In genomic region chr14:90836692-90837063, GRCh38 we compare ENCODE assay signal across 24 cellular contexts. TPM values are rescaled to one million over a fixed set of nuclear protein-coding genes. Genes with fewer than 3 reads are reported as not detected.
DNase-seq lines count a peak whose midpoint lies in the region; ATAC-seq, FAIRE-seq and TF ChIP-seq lines count a peak whose summit lies in the region.
"Had no signal": no experiment of that assay in that cellular context is flagged by ENCODE, and none has a peak within 500 bp of the region (broad histone marks: within the 10 kb centered on the region; RNA-seq: fewer than 3 reads in every experiment).

No MANE protein-coding gene starts in this region.

- no peak overlapping the region for H2AK9ac ChIP-seq in IMR-90 (replicated peaks; ENCODE audit: low read depth, low read length, poor library complexity)

- dilution Hi-C loops in IMR-90 (cut with HindIII; ENCODE audit: low sequenced_read_pairs, unreplicated experiment) (no loop called here), mammary epithelial cell (cut with HindIII; ENCODE audit: low sequenced_read_pairs) (no loop called here)

- H3K9me3 Mint-ChIP-seq in activated CD4-positive, alpha-beta memory T cell treated with anti-CD3 and anti-CD28 coated beads for 36 hours, result no peaks in the 10 kb centered on the region
- H3K9me3 Mint-ChIP-seq in activated CD4-positive, alpha-beta memory T cell treated with anti-CD3 and anti-CD28 coated beads, Interleukin-2, amount 10 ng/mL, durations not matched to agents 7 days and 5 days, result peaks cover 2% of the 10 kb centered on the region
- no peaks in the 10 kb centered on the region for H3K9me3 Mint-ChIP-seq in stimulated activated effector memory CD8-positive, alpha-beta T cell treated with anti-CD3 and anti-CD28 coated beads, Interleukin-12 subunit alpha, Interleukin-12 subunit beta, amount 100 ng/mL, for 72 hours
- H3K9me3 Mint-ChIP-seq: CD8-positive, alpha-beta T cell; central memory CD8-positive, alpha-beta T cell; natural killer cell had no signal

- H3K27me3 ChIP-seq in IMR-90 (ENCODE audit: control insufficient read depth, insufficient read depth, low read length) (peaks cover 4% of the 10 kb centered on the region; the same call in 1 of the 2 replicates), H1 (replicated peaks in 1 of 4; ENCODE audit: control insufficient read depth in 3 of 4, extremely low read depth in 1 of 4, insufficient read depth in 3 of 4, low read length in 3 of 4) (peaks cover 0 to 1% (median 0%) of the 10 kb centered on the region in 4 experiments; a peak in 1 of 7 replicates), mammary epithelial cell (ENCODE audit: insufficient read depth, low read length) (no peaks in the 10 kb centered on the region)
- H3K27me3 ChIP-seq: esophagus squamous epithelium, heart left ventricle, SJCRH30, testis had no signal

- H3K27me3 Mint-ChIP-seq in activated CD4-positive, alpha-beta memory T cell treated with anti-CD3 and anti-CD28 coated beads for 36 hours, result peaks cover 2% of the 10 kb centered on the region
- H3K27me3 Mint-ChIP-seq in activated CD4-positive, alpha-beta memory T cell treated with anti-CD3 and anti-CD28 coated beads, Interleukin-2, amount 10 ng/mL, durations not matched to agents 7 days and 5 days, result peaks cover 2% of the 10 kb centered on the region

- DNase-seq in activated CD4-positive, alpha-beta memory T cell treated with anti-CD3 and anti-CD28 coated beads for 36 hours, result no peak
- no peak for DNase-seq in activated CD4-positive, alpha-beta memory T cell treated with anti-CD3 and anti-CD28 coated beads, Interleukin-2, amount 10 ng/mL, durations not matched to agents 7 days and 5 days
- DNase-seq in IMR-90 (no peak), H1 (ENCODE audit: low read depth in 1 of 2, low spot score in 2 of 2) (no peak), mammary epithelial cell (no peak), substantia nigra (lab: John Stamatoyannopoulos, UW) (no peak), amniotic stem cell (lab: John Stamatoyannopoulos, UW) (no peak)
- DNase-seq in stimulated activated effector memory CD8-positive, alpha-beta T cell treated with anti-CD3 and anti-CD28 coated beads, Interleukin-12 subunit alpha, Interleukin-12 subunit beta, amount 100 ng/mL, for 72 hours (ENCODE audit: low spot score in 2 of 2), result no peak
- DNase-seq: activated naive CD4-positive, alpha-beta T cell; esophagus squamous epithelium; foreskin melanocyte; heart left ventricle; mucosa of descending colon; natural killer cell; NCI-H1092 treated with DMSO at 0.1 percent for 48 hours; NCI-H1694 treated with DMSO at 0.1 percent for 48 hours; NCI-H82; SJCRH30; SW 1271; testis had no signal

- H2BK5ac ChIP-seq in IMR-90 (ENCODE audit: low read depth, low read length, poor library complexity, severe bottlenecking) (peak overlapping the region; percentile 48), H1 (ENCODE audit: low read depth, low read length) (no peak overlapping the region)

- H3K23me2 ChIP-seq in H1 (ENCODE audit: low read depth, low read length), result no peaks in the 10 kb centered on the region

- no peak overlapping the region; the same call in 1 of the 2 replicates for H4K5ac ChIP-seq in IMR-90 (ENCODE audit: low read depth, low read length)
- H4K5ac ChIP-seq in H1 (ENCODE audit: insufficient read length, low read depth, low read length), result no peak overlapping the region

- TF ChIP-seq EP300 in H1 (IDR thresholded peaks at IDR 0.05; ENCODE audit: borderline replicate concordance in 1 of 2, low read depth in 2 of 2, low read length in 2 of 2), result no peak

- H3K4me3 ChIP-seq in IMR-90 (ENCODE audit: insufficient read depth, low read depth, low read length) (no peak overlapping the region), H1 (ENCODE audit: extremely low read depth in 1 of 4, insufficient read depth in 2 of 4, low read depth in 3 of 4, low read length in 4 of 4) (no peak overlapping the region), mammary epithelial cell (replicated peaks in 1 of 3; ENCODE audit: insufficient read depth in 1 of 3, low read depth in 2 of 3, low read length in 3 of 3) (no peak overlapping the region)
- H3K4me3 ChIP-seq: A549, esophagus squamous epithelium, heart left ventricle, K562, mucosa of descending colon, SJCRH30, testis had no signal

- no peak for TF ChIP-seq RAD21 in IMR-90 (IDR thresholded peaks at IDR 0.05; ENCODE audit: low read length)
- TF ChIP-seq RAD21 in H1 (IDR thresholded peaks at IDR 0.05 in 1 of 2, conservative IDR thresholded peaks at IDR 0.05 in 1 of 2; ENCODE audit: low read depth in 2 of 2, low read length in 2 of 2), result no peak

- H3K9me3 ChIP-seq in IMR-90 (ENCODE audit: control insufficient read depth, insufficient read depth, low read length) (no peaks in the 10 kb centered on the region), H1 (ENCODE audit: insufficient read depth in 2 of 2, low read depth in 1 of 2, low read length in 1 of 2) (no peaks in the 10 kb centered on the region), mammary epithelial cell (replicated peaks; ENCODE audit: insufficient read depth, low read length) (no peaks in the 10 kb centered on the region)
- H3K9me3 ChIP-seq: A549, esophagus squamous epithelium, heart left ventricle, mucosa of descending colon, SJCRH30, testis had no signal

- BruUV-seq in IMR-90 (replicated peaks; lab: Mats Ljungman, UMichigan), result no TSS peak
- no TSS peak for BruUV-seq in mammary epithelial cell (replicated peaks; lab: Mats Ljungman, UMichigan)

- peak overlapping the region; percentile 62 for H2AFZ ChIP-seq in IMR-90 (replicated peaks; ENCODE audit: low read length, poor library complexity)
- H2AFZ ChIP-seq in H1 (ENCODE audit: low read length), result no peak overlapping the region
- H2AFZ ChIP-seq in mammary epithelial cell (ENCODE audit: low read depth, low read length), result no peak overlapping the region

- no peak overlapping the region for H2BK12ac ChIP-seq in H1 (ENCODE audit: low read depth, low read length)

- 100% methylated on average over 2 of the region's 7 CpGs; no CpG with 5 or more reads in 1 of the 2 experiments for WGBS in IMR-90 (ENCODE audit: extremely low coverage in 2 of 2, insufficient read length in 1 of 2), 2 experiments
- 87% methylated on average over 6 of the region's 7 CpGs; no CpG with 5 or more reads in 1 of the 2 experiments for WGBS in H1 (ENCODE audit: extremely low coverage in 1 of 2, insufficient coverage in 1 of 2, insufficient read length in 1 of 2, insufficient replicate concordance in 2 of 2, low coverage in 1 of 2, low lambda C conversion rate in 2 of 2, missing lambda C conversion rate in 1 of 2), 2 experiments
- 87% methylated on average over 3 of the region's 7 CpGs for WGBS in mammary epithelial cell (ENCODE audit: low coverage, missing lambda C conversion rate)

- no peak overlapping the region for H3K9ac ChIP-seq in IMR-90 (ENCODE audit: low read depth, low read length)
- H3K9ac ChIP-seq in H1 (replicated peaks in 1 of 4; ENCODE audit: extremely low read depth in 1 of 4, low read depth in 3 of 4, low read length in 3 of 4), result no peak overlapping the region
- no peak overlapping the region for H3K9ac ChIP-seq in mammary epithelial cell (ENCODE audit: insufficient read depth, low read length)

- ATAC-seq in IMR-90 (ENCODE audit: low read depth), result no peak
- no peak for ATAC-seq in stimulated activated effector memory CD8-positive, alpha-beta T cell treated with anti-CD3 and anti-CD28 coated beads, Interleukin-12 subunit alpha, Interleukin-12 subunit beta, amount 100 ng/mL, for 72 hours
- ATAC-seq: A549; CD8-positive, alpha-beta T cell; heart left ventricle; K562 had no signal

- H4K8ac ChIP-seq in IMR-90 (ENCODE audit: low read depth in 2 of 2, low read length in 2 of 2), result peak overlapping the region in 1 of 2 experiments; percentile 52; a peak in 1 of 4 replicates
- 0 out of 2 replicates have a peak overlapping the region, but pooled peaks have one; percentile 68 for H4K8ac ChIP-seq in H1 (ENCODE audit: extremely low read depth, insufficient read depth, low read length)

- TF ChIP-seq CTCF in IMR-90 (conservative IDR thresholded peaks at IDR 0.05; ENCODE audit: low read depth, low read length), result no peak
- TF ChIP-seq CTCF in H1 (IDR thresholded peaks at IDR 0.05; ENCODE audit: control extremely low read depth in 1 of 3, insufficient read depth in 1 of 3, low read depth in 1 of 3, low read length in 3 of 3), result no peak
- TF ChIP-seq CTCF in mammary epithelial cell (conservative IDR thresholded peaks at IDR 0.05 in 1 of 2, IDR thresholded peaks at IDR 0.05 in 1 of 2; ENCODE audit: extremely low read depth in 1 of 2, insufficient read depth in 1 of 2, low read depth in 1 of 2, low read length in 2 of 2), result no peak

- 0 out of 2 replicates have a peak, but pooled peaks cover 4% of the 10 kb centered on the region for H3K9me1 ChIP-seq in IMR-90 (ENCODE audit: insufficient read depth, low read length)

- H3K4me1 ChIP-seq in IMR-90 (ENCODE audit: control insufficient read depth, insufficient read depth, low read length), result peaks cover 7% of the 10 kb centered on the region; the same call in 1 of the 2 replicates
- H3K4me1 ChIP-seq in H1 (replicated peaks in 1 of 4; ENCODE audit: control insufficient read depth in 3 of 4, insufficient read depth in 4 of 4, low read length in 3 of 4), result no peaks in the 10 kb centered on the region
- H3K4me1 ChIP-seq in mammary epithelial cell (ENCODE audit: insufficient read depth, low read length), result peaks cover 3% of the 10 kb centered on the region
- H3K4me1 ChIP-seq: A549, esophagus squamous epithelium, SJCRH30 had no signal

- H2BK15ac ChIP-seq in IMR-90 (ENCODE audit: low read depth, low read length) (peak overlapping the region; percentile 68; the same call in 1 of the 3 replicates), H1 (ENCODE audit: low read length) (no peak overlapping the region)

- H3K4me2 ChIP-seq in IMR-90 (ENCODE audit: low read depth, low read length), result no peak overlapping the region
- H3K4me2 ChIP-seq in H1 (ENCODE audit: insufficient read depth in 1 of 2, low read depth in 2 of 2, low read length in 2 of 2), result no peak overlapping the region
- H3K4me2 ChIP-seq in mammary epithelial cell (ENCODE audit: insufficient read depth, low read depth, low read length), result no peak overlapping the region
- H3K4me2 ChIP-seq: A549 had no signal

- no peaks in the 10 kb centered on the region for H4K20me1 ChIP-seq in IMR-90 (ENCODE audit: insufficient read depth, low read length)
- no peaks in the 10 kb centered on the region for H4K20me1 ChIP-seq in H1 (replicated peaks in 1 of 2; ENCODE audit: control insufficient read depth in 1 of 2, insufficient read depth in 2 of 2, low read length in 2 of 2)
- no peaks in the 10 kb centered on the region for H4K20me1 ChIP-seq in mammary epithelial cell (ENCODE audit: insufficient read depth, low read length)

- H3K79me1 ChIP-seq in IMR-90 (ENCODE audit: low read depth in 1 of 2, low read length in 2 of 2) (no peaks in the 10 kb centered on the region), H1 (ENCODE audit: low read depth, low read length) (no peaks in the 10 kb centered on the region)

- no peak for FAIRE-seq in H1 (lab: Jason Lieb, UNC)
- FAIRE-seq: A549, K562 had no signal

- peak overlapping the region; percentile 37; the same call in 1 of the 2 replicates for H3K27ac ChIP-seq in IMR-90 (ENCODE audit: insufficient read depth, low read length)
- H3K27ac ChIP-seq in H1 (ENCODE audit: low read depth, low read length), result no peak overlapping the region
- H3K27ac ChIP-seq in mammary epithelial cell (ENCODE audit: insufficient read depth, low read depth, low read length), result no peak overlapping the region
- no peak overlapping the region for H3K27ac ChIP-seq in substantia nigra (ENCODE audit: low read depth, low read length, poor library complexity, severe bottlenecking)
- H3K27ac ChIP-seq: A549, esophagus squamous epithelium, SJCRH30, testis had no signal

- CTCF ChIA-PET in activated CD4-positive, alpha-beta memory T cell treated with anti-CD3 and anti-CD28 coated beads for 36 hours (lab: Charles Lee), result interaction anchor here (0.6 kb wide), 1 partner anchor 79 kb away, joined by 3 read pairs; no protein-coding TSS in a partner anchor
- CTCF ChIA-PET in activated CD4-positive, alpha-beta memory T cell treated with anti-CD3 and anti-CD28 coated beads, Interleukin-2, amount 10 ng/mL, durations not matched to agents 7 days and 5 days (lab: Charles Lee), result interaction anchor here (0.7 kb wide), 1 partner anchor 15 kb away, joined by 3 read pairs; no protein-coding TSS in a partner anchor
- CTCF ChIA-PET in IMR-90 (lab: Yijun Ruan, JAX) (no interaction called here), H1 (lab: Charles Lee; ENCODE audit: partially characterized antibody) (interaction anchor here (0.6 kb wide), 1 partner anchor 1438 kb away, joined by 3 read pairs; no protein-coding TSS in a partner anchor), mammary epithelial cell (lab: Charles Lee; ENCODE audit: low non-redundant PET) (no interaction called here)

- POLR2A ChIA-PET in activated CD4-positive, alpha-beta memory T cell treated with anti-CD3 and anti-CD28 coated beads for 36 hours (lab: Charles Lee), result no interaction called here
- POLR2A ChIA-PET in activated CD4-positive, alpha-beta memory T cell treated with anti-CD3 and anti-CD28 coated beads, Interleukin-2, amount 10 ng/mL, durations not matched to agents 7 days and 5 days (lab: Charles Lee), result interaction anchor here (0.8 to 1.0 kb wide), 2 partner anchors 8 to 42 kb away, joined by 3 read pairs; no protein-coding TSS in a partner anchor
- POLR2A ChIA-PET in IMR-90 (lab: Charles Lee; ENCODE audit: unreplicated experiment) (interaction anchor here (0.6 kb wide), 1 partner anchor 24 kb away, joined by 3 read pairs; no protein-coding TSS in a partner anchor), H1 (lab: Charles Lee; ENCODE audit: partially characterized antibody) (no interaction called here)

- H3K14ac ChIP-seq in IMR-90 (replicated peaks; ENCODE audit: low read depth, low read length), result peak overlapping the region; percentile 27; the same call in 1 of the 2 replicates
- H3K14ac ChIP-seq in H1 (ENCODE audit: insufficient read length), result no peak overlapping the region

- H3K36me3 Mint-ChIP-seq in activated CD4-positive, alpha-beta memory T cell treated with anti-CD3 and anti-CD28 coated beads for 36 hours, result no peaks in the 10 kb centered on the region
- H3K36me3 Mint-ChIP-seq in activated CD4-positive, alpha-beta memory T cell treated with anti-CD3 and anti-CD28 coated beads, Interleukin-2, amount 10 ng/mL, durations not matched to agents 7 days and 5 days (ENCODE audit: low read depth), result no peaks in the 10 kb centered on the region
- H3K36me3 Mint-ChIP-seq in stimulated activated effector memory CD8-positive, alpha-beta T cell treated with anti-CD3 and anti-CD28 coated beads, Interleukin-12 subunit alpha, Interleukin-12 subunit beta, amount 100 ng/mL, for 72 hours, result no peaks in the 10 kb centered on the region
- H3K36me3 Mint-ChIP-seq: CD8-positive, alpha-beta T cell; natural killer cell had no signal

- H4K91ac ChIP-seq in IMR-90 (ENCODE audit: insufficient read depth, low read depth, low read length), result peak overlapping the region; percentile 77
- no peak overlapping the region for H4K91ac ChIP-seq in H1 (replicated peaks; ENCODE audit: insufficient read length, low read length)

- H3K23ac ChIP-seq in IMR-90 (ENCODE audit: low read depth, low read length), result no peak overlapping the region
- H3K23ac ChIP-seq in H1 (ENCODE audit: insufficient read length), result no peak overlapping the region

- peak overlapping the region; percentile 5 for H3K27ac Mint-ChIP-seq in activated CD4-positive, alpha-beta memory T cell treated with anti-CD3 and anti-CD28 coated beads for 36 hours
- H3K27ac Mint-ChIP-seq in activated CD4-positive, alpha-beta memory T cell treated with anti-CD3 and anti-CD28 coated beads, Interleukin-2, amount 10 ng/mL, durations not matched to agents 7 days and 5 days, result no peak overlapping the region
- peak overlapping the region; percentile 75 for H3K27ac Mint-ChIP-seq in stimulated activated effector memory CD8-positive, alpha-beta T cell treated with anti-CD3 and anti-CD28 coated beads, Interleukin-12 subunit alpha, Interleukin-12 subunit beta, amount 100 ng/mL, for 72 hours
- H3K27ac Mint-ChIP-seq: CD8-positive, alpha-beta T cell had no signal

- H2BK120ac ChIP-seq in IMR-90 (ENCODE audit: low read depth, low read length), result peak overlapping the region; percentile 76
- no peak overlapping the region for H2BK120ac ChIP-seq in H1 (replicated peaks; ENCODE audit: low read depth, low read length)

- peak overlapping the region; percentile 91 for H2AK5ac ChIP-seq in IMR-90 (ENCODE audit: low read depth, low read length)
- no peak overlapping the region for H2AK5ac ChIP-seq in H1 (ENCODE audit: low read depth, low read length)

- in situ Hi-C loops in IMR-90 (cut with MboI; ENCODE audit: low sequenced_read_pairs) (no loop called here), mammary epithelial cell (cut with MboI; ENCODE audit: low sequenced_read_pairs in 2 of 2) (no loop called here)

- intact Hi-C loops in activated CD4-positive, alpha-beta memory T cell treated with anti-CD3 and anti-CD28 coated beads for 36 hours (cut with micrococcal nuclease), result no loop called here
- intact Hi-C loops in IMR-90 (cut with micrococcal nuclease) (no loop called here), mammary epithelial cell (cut with micrococcal nuclease) (no loop called here)

- no peaks in the 10 kb centered on the region for H3K79me2 ChIP-seq in H1 (ENCODE audit: control insufficient read depth in 1 of 2, insufficient read depth in 2 of 2, low read length in 2 of 2)
- no peaks in the 10 kb centered on the region for H3K79me2 ChIP-seq in mammary epithelial cell (ENCODE audit: insufficient read depth, low read length)

- H3K18ac ChIP-seq in IMR-90 (ENCODE audit: low read depth, low read length), result peak overlapping the region; percentile 16; the same call in 1 of the 2 replicates
- no peak overlapping the region for H3K18ac ChIP-seq in H1 (ENCODE audit: extremely low read depth, low read length)

- H3K4ac ChIP-seq in IMR-90 (ENCODE audit: low read depth, low read length) (peak overlapping the region; percentile 75), H1 (replicated peaks; ENCODE audit: insufficient read length, low read depth, low read length) (no peak overlapping the region)

- no peak overlapping the region for H3K4me3 Mint-ChIP-seq in activated CD4-positive, alpha-beta memory T cell treated with anti-CD3 and anti-CD28 coated beads for 36 hours
- H3K4me3 Mint-ChIP-seq in activated CD4-positive, alpha-beta memory T cell treated with anti-CD3 and anti-CD28 coated beads, Interleukin-2, amount 10 ng/mL, durations not matched to agents 7 days and 5 days, result no peak overlapping the region
- H3K4me3 Mint-ChIP-seq in stimulated activated effector memory CD8-positive, alpha-beta T cell treated with anti-CD3 and anti-CD28 coated beads, Interleukin-12 subunit alpha, Interleukin-12 subunit beta, amount 100 ng/mL, for 72 hours, result peak overlapping the region; percentile 55
- H3K4me3 Mint-ChIP-seq: CD8-positive, alpha-beta T cell; central memory CD8-positive, alpha-beta T cell; natural killer cell had no signal

- no peak for TF ChIP-seq POLR2A in IMR-90 (IDR thresholded peaks at IDR 0.05; ENCODE audit: low read depth, low read length)
- no peak for TF ChIP-seq POLR2A in H1 (IDR thresholded peaks at IDR 0.05; ENCODE audit: control extremely low read depth in 1 of 2, low read depth in 2 of 2, low read length in 2 of 2)

- H3K36me3 ChIP-seq in IMR-90 (ENCODE audit: control insufficient read depth, insufficient read depth, low read length) (no peaks in the 10 kb centered on the region), H1 (ENCODE audit: control insufficient read depth in 2 of 4, insufficient read depth in 4 of 4, low read length in 3 of 4) (no peaks in the 10 kb centered on the region), mammary epithelial cell (ENCODE audit: insufficient read depth, low read length) (no peaks in the 10 kb centered on the region)
- H3K36me3 ChIP-seq: esophagus squamous epithelium, heart left ventricle, SJCRH30 had no signal

- H3K56ac ChIP-seq in IMR-90 (ENCODE audit: extremely low read depth, insufficient read depth, low read length), result no peak overlapping the region
- no peak overlapping the region for H3K56ac ChIP-seq in H1 (replicated peaks; ENCODE audit: insufficient read length, low read depth, low read length)

- H2BK20ac ChIP-seq in IMR-90 (ENCODE audit: low read depth, low read length) (peak overlapping the region; percentile 76; the same call in 1 of the 2 replicates), H1 (ENCODE audit: low read length) (no peak overlapping the region)

- peaks cover 8% of the 10 kb centered on the region for H3K4me1 Mint-ChIP-seq in activated CD4-positive, alpha-beta memory T cell treated with anti-CD3 and anti-CD28 coated beads for 36 hours (ENCODE audit: low read depth)
- peaks cover 20% of the 10 kb centered on the region for H3K4me1 Mint-ChIP-seq in activated CD4-positive, alpha-beta memory T cell treated with anti-CD3 and anti-CD28 coated beads, Interleukin-2, amount 10 ng/mL, durations not matched to agents 7 days and 5 days
- peaks cover 12% of the 10 kb centered on the region for H3K4me1 Mint-ChIP-seq in stimulated activated effector memory CD8-positive, alpha-beta T cell treated with anti-CD3 and anti-CD28 coated beads, Interleukin-12 subunit alpha, Interleukin-12 subunit beta, amount 100 ng/mL, for 72 hours

RNA-seq across cellular contexts. Expression of gene TTC7B, which starts 20.4 kb away (rescaled TPM):
- total RNA-seq in activated CD4-positive, alpha-beta memory T cell treated with anti-CD3 and anti-CD28 coated beads for 36 hours, result 10 to 100 TPM in 1 of 2 experiments, 1 to 10 TPM in 1; 9.3 to 12.4 TPM
- total RNA-seq in activated CD4-positive, alpha-beta memory T cell treated with anti-CD3 and anti-CD28 coated beads, Interleukin-2, amount 10 ng/mL, durations not matched to agents 7 days and 5 days, result 1 to 10 TPM; 8.8 to 9.5 TPM
- total RNA-seq in IMR-90 (2012; rRNA removed) (16.1 and 18.1 TPM in 2 replicates), mammary epithelial cell (10 to 100 TPM; 15.2 to 29.3 TPM)
- polyA plus RNA-seq in IMR-90 (2012; rRNA removed) (35.3 and 42.6 TPM in 2 replicates), H1 (2011; rRNA removed) (23.7 and 31.5 TPM in 2 replicates), mammary epithelial cell (23.0 TPM)
- 26.9 and 28.3 TPM in 2 replicates for polyA plus RNA-seq in IMR-90 (2012; cell fraction: cytosol; rRNA removed)
- 30.5 and 31.5 TPM in 2 replicates for polyA plus RNA-seq in IMR-90 (2012; cell fraction: nucleus; rRNA removed; ENCODE audit: low replicate concordance)
- 31.2 and 34.0 TPM in 2 replicates for total RNA-seq in H1 (2021; fragmentation: NEBNext Ultra II Directional; extraction: Animal tissue kit (Norgen Biotek cat#: 25700))
- polyA plus RNA-seq in H1 (2011; cell fraction: cytosol; rRNA removed), result 20.1 TPM
- polyA plus RNA-seq in H1 (2011; cell fraction: nucleus; rRNA removed), result 38.7 TPM
- 22.3 to 30.8 TPM (median 23.0 TPM) in 4 replicates for polyA plus RNA-seq in H1 (2012, experiment 1 of 2)
- polyA plus RNA-seq in H1 (2012, experiment 2 of 2), result 10.1 TPM
- 14.6 TPM for polyA plus RNA-seq in H1 (2013, experiment 1 of 2)
- polyA plus RNA-seq in H1 (2013, experiment 2 of 2), result 14.6 TPM
- polyA minus RNA-seq in H1 (2011; rRNA and poly(A)+ RNA removed), result 29.7 and 35.0 TPM in 2 replicates
- 39.4 TPM for polyA minus RNA-seq in H1 (2011; cell fraction: cytosol; rRNA and poly(A)+ RNA removed)
- polyA minus RNA-seq in H1 (2011; cell fraction: nucleus; rRNA and poly(A)+ RNA removed), result 45.8 TPM
- polyA minus RNA-seq in mammary epithelial cell, result 119 TPM

Comparison
In these comparisons a context has a peak if more than half of its experiments do, and no peak if none do; other contexts are left out.
1. POLR2A ChIA-PET loops: an anchor here in activated CD4-positive, alpha-beta memory T cell treated with anti-CD3 and anti-CD28 coated beads, Interleukin-2, amount 10 ng/mL, durations not matched to agents 7 days and 5 days (0.8 to 1.0 kb wide) and IMR-90 (0.6 kb wide); none called in activated CD4-positive, alpha-beta memory T cell treated with anti-CD3 and anti-CD28 coated beads for 36 hours and H1.
2. CTCF ChIA-PET loops: an anchor here in activated CD4-positive, alpha-beta memory T cell treated with anti-CD3 and anti-CD28 coated beads for 36 hours (0.6 kb wide), activated CD4-positive, alpha-beta memory T cell treated with anti-CD3 and anti-CD28 coated beads, Interleukin-2, amount 10 ng/mL, durations not matched to agents 7 days and 5 days (0.7 kb wide) and H1 (0.6 kb wide); none called in IMR-90 and mammary epithelial cell.